In genomic region chr17:82283208-82283749, GRCh38 we compare ENCODE assay signal across 9 cellular contexts. TPM values are rescaled to one million over a fixed set of nuclear protein-coding genes. Genes with fewer than 3 reads are reported as not detected.
DNase-seq lines count a peak whose midpoint lies in the region; ATAC-seq lines count a peak whose summit lies in the region.
"Had no signal": no experiment of that assay in that cellular context is flagged by ENCODE, and none has a peak within 500 bp of the region (broad histone marks: within the 10 kb centered on the region; RNA-seq: fewer than 3 reads in every experiment).

No MANE protein-coding gene starts in this region.

- peak; percentile 33 for DNase-seq in NCI-H1694 (lab: John Stamatoyannopoulos, UW)
- DNase-seq in NCI-H1694 treated with DMSO at 0.1 percent for 48 hours (lab: John Stamatoyannopoulos, UW) = no peak
- DNase-seq in NCI-H2171 treated with DMSO at 0.1 percent for 48 hours (lab: John Stamatoyannopoulos, UW) = peak; percentile 75
- peak; percentile 75 for DNase-seq in astrocyte of the hippocampus (ENCODE audit: low read depth, low spot score)
- peak; percentile 81 for DNase-seq in renal cortical epithelial cell (ENCODE audit: low read depth)
- no peak for DNase-seq in pons (ENCODE audit: low spot score)
- DNase-seq in SKM-1 treated with dmso at 0.1 percent for 144 hours (lab: John Stamatoyannopoulos, UW; ENCODE audit: unreplicated experiment) = no peak

- ATAC-seq in HG03025 (IDR thresholded peaks at IDR 0.05; ENCODE audit: low FRiP score, unreplicated experiment) = no peak

RNA-seq across cellular contexts. Expression of gene CSNK1D, which starts 9.8 kb away (rescaled TPM):
- 55.4 and 115 TPM in 2 replicates for total RNA-seq in renal cortical epithelial cell

RNA-seq across cellular contexts. Expression of gene CD7, which starts 34.1 kb away (rescaled TPM):
- not detected in 2 replicates for total RNA-seq in renal cortical epithelial cell
- total RNA-seq: temporal lobe had no signal

RNA-seq across cellular contexts. Expression of gene SECTM1, which starts 50.3 kb away (rescaled TPM):
- total RNA-seq in renal cortical epithelial cell = 2.4 and 7.8 TPM in 2 replicates

RNA-seq across cellular contexts. Expression of gene SLC16A3, which starts 54.4 kb away (rescaled TPM):
- total RNA-seq in renal cortical epithelial cell = 290 and 393 TPM in 2 replicates

Comparison
In these comparisons a context has a peak if more than half of its experiments do, and no peak if none do; other contexts are left out.
1. DNase-seq: peak in NCI-H1694 (single experiment), NCI-H2171 treated with DMSO at 0.1 percent for 48 hours (single experiment), astrocyte of the hippocampus (single experiment) and renal cortical epithelial cell (single experiment); none in NCI-H1694 treated with DMSO at 0.1 percent for 48 hours (single experiment), pons (single experiment) and SKM-1 treated with dmso at 0.1 percent for 144 hours (single experiment).